Comparison of ENCODE assay signal across 8 cellular contexts in genomic region chrX:118346258-118347094, GRCh38. TPM values are rescaled to one million over a fixed set of nuclear protein-coding genes. Genes with fewer than 3 reads are reported as not detected.
DNase-seq lines count a peak whose midpoint lies in the region; ATAC-seq and TF ChIP-seq lines count a peak whose summit lies in the region.

No MANE protein-coding gene starts in this region.

- DNase-seq in LHCN-M2 (ENCODE audit: low read depth) (peak; percentile 10), breast epithelium (ENCODE audit: low spot score in 2 of 2) (peak; percentile 27 to 51), foreskin melanocyte (no peak)
- DNase-seq in stimulated activated CD4-positive, alpha-beta T cell treated with anti-CD3 and anti-CD28 coated beads, Interleukin-2, amount 100 ng/mL, for 48 hours, result peak; percentile 14 to 24

- no peak for TF ChIP-seq POLR2A in breast epithelium (IDR thresholded peaks at IDR 0.05)

- H3K9me3 ChIP-seq in DOHH2 (ENCODE audit: control insufficient read depth, insufficient read depth, low read length) (no peaks in the 10 kb centered on the region), breast epithelium (no peaks in the 10 kb centered on the region)

- peak overlapping the region; percentile 84 for H3K4me2 ChIP-seq in DOHH2 (ENCODE audit: low read length)

- H4K20me1 ChIP-seq in DOHH2 (ENCODE audit: control insufficient read depth, insufficient read depth, low read depth, low read length), result no peaks in the 10 kb centered on the region

- H3K36me3 ChIP-seq in DOHH2 (ENCODE audit: control insufficient read depth, low read length), result no peaks in the 10 kb centered on the region
- no peaks in the 10 kb centered on the region for H3K36me3 ChIP-seq in breast epithelium

- no peaks in the 10 kb centered on the region for H3F3A ChIP-seq in DOHH2 (ENCODE audit: control insufficient read depth, insufficient read depth)

- H3K4me1 ChIP-seq in DOHH2 (ENCODE audit: control insufficient read depth, low read length), result peaks cover 37% of the 10 kb centered on the region
- no peaks in the 10 kb centered on the region for H3K4me1 ChIP-seq in breast epithelium

- TF ChIP-seq CTCF in DOHH2 (IDR thresholded peaks at IDR 0.05; ENCODE audit: low read depth, low read length, poor library complexity, severe bottlenecking), result no peak
- no peak for TF ChIP-seq CTCF in VCaP (conservative IDR thresholded peaks at IDR 0.05)
- TF ChIP-seq CTCF in breast epithelium (IDR thresholded peaks at IDR 0.05), result no peak

- H3K9me2 ChIP-seq in DOHH2 (replicated peaks; ENCODE audit: control insufficient read depth, low read length), result no peaks in the 10 kb centered on the region

- H3K27me3 ChIP-seq in DOHH2 (ENCODE audit: control insufficient read depth, low read length) (no peaks in the 10 kb centered on the region), breast epithelium (peaks cover 0 to 7% of the 10 kb centered on the region in 2 donors), layer of hippocampus (ENCODE audit: control insufficient read depth, insufficient read depth, low read length) (no peaks in the 10 kb centered on the region)

- peak; percentile 18 for ATAC-seq in GM21717 (IDR thresholded peaks at IDR 0.05; ENCODE audit: unreplicated experiment)

- H3K79me2 ChIP-seq in DOHH2 (ENCODE audit: control insufficient read depth, low read length), result peaks cover 44% of the 10 kb centered on the region

- peak overlapping the region; percentile 72 for H3K27ac ChIP-seq in DOHH2 (ENCODE audit: low read depth, low read length)
- H3K27ac ChIP-seq in VCaP, result peak overlapping the region; percentile 75
- H3K27ac ChIP-seq in breast epithelium, result peak overlapping the region; percentile 86 to 90
- H3K27ac ChIP-seq in layer of hippocampus (ENCODE audit: low read depth, low read length), result peak overlapping the region; percentile 85

- intact Hi-C loops in breast epithelium (cut with DNase I; ENCODE audit: low total_unique reads), result no loop called here

- H3K4me3 ChIP-seq in DOHH2 (ENCODE audit: low read length), result peak overlapping the region; percentile 73
- H3K4me3 ChIP-seq in breast epithelium, result peak overlapping the region; percentile 63 to 78 (median 70)

RNA-seq across cellular contexts. Expression of gene WDR44, which starts 0.6 kb away (rescaled TPM):
- total RNA-seq in LHCN-M2 (2014; rRNA removed) (12.4 and 15.6 TPM in 2 replicates), breast epithelium (10 to 100 TPM; 16.8 to 23.7 (median 19.3) TPM)
- polyA plus RNA-seq in LHCN-M2 (2012), result 4.3 TPM
